Comparison of ENCODE assay signal across 9 cellular contexts in the genomic region with DNA sequence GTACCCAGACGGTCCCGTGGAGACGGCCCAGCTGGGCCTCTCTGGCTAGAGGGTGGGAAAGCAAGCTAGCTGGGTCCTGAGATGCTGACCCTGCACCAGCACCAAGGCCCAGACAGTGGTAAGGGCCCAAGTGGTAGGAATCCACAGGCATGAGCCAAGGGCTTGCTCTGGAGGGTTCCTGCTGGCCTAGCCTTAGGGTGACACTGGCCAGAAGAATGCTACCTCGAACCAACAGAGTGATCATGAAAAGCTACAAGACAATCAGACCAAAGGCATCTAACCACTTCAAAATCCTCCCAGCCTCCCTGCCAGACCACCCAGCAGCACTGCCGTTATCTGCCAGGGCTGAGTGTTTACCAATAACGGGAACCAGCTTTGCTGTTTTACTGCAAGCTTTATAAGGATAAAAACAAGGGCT. TPM values are rescaled to one million over a fixed set of nuclear protein-coding genes. Genes with fewer than 3 reads are reported as not detected.
DNase-seq lines count a peak whose midpoint lies in the region; ATAC-seq, FAIRE-seq and TF ChIP-seq lines count a peak whose summit lies in the region.
"Had no signal": no experiment of that assay in that cellular context is flagged by ENCODE, and none has a peak within 500 bp of the region (broad histone marks: within the 10 kb centered on the region; RNA-seq: fewer than 3 reads in every experiment).

No MANE protein-coding gene starts in this region.

- no peak for TF ChIP-seq RAD21 in GM12878 (IDR thresholded peaks at IDR 0.05; ENCODE audit: insufficient read depth, low read depth, low read length)

- TF ChIP-seq CTCF in left ventricle myocardium inferior (IDR thresholded peaks at IDR 0.05; ENCODE audit: borderline replicate concordance), result no peak
- no peak for TF ChIP-seq CTCF in GM12878 (IDR thresholded peaks at IDR 0.05 in 2 of 3, conservative IDR thresholded peaks at IDR 0.05 in 1 of 3; ENCODE audit: control insufficient read depth in 2 of 3, extremely low read depth in 1 of 3, insufficient read depth in 1 of 3, low read depth in 3 of 3, low read length in 3 of 3)
- no peak for TF ChIP-seq CTCF in lung (IDR thresholded peaks at IDR 0.05; ENCODE audit: control extremely low read depth, extremely low read depth)
- no peak for TF ChIP-seq CTCF in vagina (IDR thresholded peaks at IDR 0.05)

- intact Hi-C loops in left ventricle myocardium inferior (cut with micrococcal nuclease), result no loop called here
- intact Hi-C loops in Right ventricle myocardium inferior (cut with DNase I), result no loop called here
- intact Hi-C loops in GM12878 (cut with micrococcal nuclease; ENCODE audit: unreplicated experiment), result no loop called here
- intact Hi-C loops in vagina (cut with DNase I), result no loop called here

- POLR2A ChIA-PET in GM12878 (lab: Charles Lee), result interaction anchor here (1.8 to 12.5 kb wide), 2 partner anchors 9 to 19 kb away, joined by 7 to 148 read pairs; no protein-coding TSS in a partner anchor

- peak overlapping the region; percentile 96 for H3K27ac ChIP-seq in left ventricle myocardium inferior (replicated peaks)
- H3K27ac ChIP-seq in GM12878 (ENCODE audit: control insufficient read depth, insufficient read depth), result no peak overlapping the region
- H3K27ac ChIP-seq in lung (ENCODE audit: low read depth in 1 of 2, low read length in 1 of 2), result peak overlapping the region; percentile 24 to 58
- peak overlapping the region; percentile 95 for H3K27ac ChIP-seq in vagina

- H3K4me1 ChIP-seq in left ventricle myocardium inferior, result peaks cover 94% of the 10 kb centered on the region
- H3K4me1 ChIP-seq in GM12878 (ENCODE audit: control insufficient read depth, insufficient read depth, low read length), result peaks cover 47% of the 10 kb centered on the region
- H3K4me1 ChIP-seq in lung (ENCODE audit: control insufficient read depth in 2 of 2, insufficient read depth in 2 of 2, low read length in 2 of 2), result peaks cover 0 to 27% of the 10 kb centered on the region in 2 donors
- peaks cover 74% of the 10 kb centered on the region for H3K4me1 ChIP-seq in vagina

- H3K9ac ChIP-seq in GM12878 (ENCODE audit: control insufficient read depth, insufficient read depth, low read length), result no peak overlapping the region
- H3K9ac ChIP-seq: parathyroid adenoma had no signal

- no peak for DNase-seq in left ventricle myocardium inferior
- DNase-seq in Right ventricle myocardium inferior (ENCODE audit: missing footprints), result no peak
- DNase-seq in GM12878 (ENCODE audit: low read depth, low spot score), result no peak
- no peak for DNase-seq in lung (ENCODE audit: low spot score)
- no peak for DNase-seq in vagina (ENCODE audit: extremely low spot score in 2 of 2)
- no peak for DNase-seq in NCI-H1105 (lab: John Stamatoyannopoulos, UW)
- no peak for DNase-seq in activated CD4-positive, CD25-positive, alpha-beta regulatory T cell (lab: John Stamatoyannopoulos, UW)

- TF ChIP-seq EP300 in GM12878 (IDR thresholded peaks at IDR 0.05; ENCODE audit: borderline replicate concordance in 1 of 2, control insufficient read depth in 1 of 2, low read depth in 2 of 2, low read length in 2 of 2), result no peak

- WGBS in GM12878 (ENCODE audit: insufficient coverage, insufficient replicate concordance, low lambda C conversion rate, missing lambda C conversion rate), result over 99% methylated on average over 6 of the region's 6 CpGs
- 64 to 85% methylated on average over 6 of the region's 6 CpGs for WGBS in lung, 2 donors

- no peaks in the 10 kb centered on the region for H3K79me2 ChIP-seq in GM12878 (ENCODE audit: control insufficient read depth, insufficient read depth, low read length)
- H3K79me2 ChIP-seq: parathyroid adenoma had no signal

- no peak overlapping the region for H3K4me3 ChIP-seq in left ventricle myocardium inferior
- H3K4me3 ChIP-seq in GM12878, result no peak overlapping the region
- H3K4me3 ChIP-seq in lung, result no peak overlapping the region
- no peak overlapping the region for H3K4me3 ChIP-seq in vagina

- H3K9me3 ChIP-seq in left ventricle myocardium inferior (replicated peaks) (no peaks in the 10 kb centered on the region), GM12878 (replicated peaks; ENCODE audit: control insufficient read depth, insufficient read depth, low read length) (no peaks in the 10 kb centered on the region), lung (ENCODE audit: control insufficient read depth in 2 of 2, insufficient read depth in 1 of 2, low read length in 1 of 2) (no peaks in the 10 kb centered on the region), vagina (no peaks in the 10 kb centered on the region)

- no peak for ATAC-seq in Right ventricle myocardium inferior
- ATAC-seq in GM12878, result no peak
- ATAC-seq in lung (ENCODE audit: insufficient read depth, low FRiP score), result no peak
- ATAC-seq in HG02938 (IDR thresholded peaks at IDR 0.05; ENCODE audit: unreplicated experiment), result no peak

- FAIRE-seq in GM12878 (lab: Jason Lieb, UNC), result no peak

- SMC1A ChIA-PET in GM12878 (lab: Charles Lee; ENCODE audit: uncharacterized antibody, unreplicated experiment), result interaction anchor here (1.0 to 6.1 kb wide), 8 partner anchors 10 to 184 kb away, joined by 3 to 107 read pairs (median 14); no protein-coding TSS in a partner anchor

- no peak overlapping the region for H2AFZ ChIP-seq in GM12878 (ENCODE audit: control insufficient read depth, low read depth, low read length)
- H2AFZ ChIP-seq: parathyroid adenoma had no signal

- RAD21 ChIA-PET in GM12878 (lab: Charles Lee; ENCODE audit: unreplicated experiment), result interaction anchor here (0.6 to 4.7 kb wide), 5 partner anchors 13 to 199 kb away, joined by 3 to 85 read pairs (median 5); partner anchors contain the start of gene HIC1

- peak; percentile 3; the same call in 1 of the 2 replicates for TF ChIP-seq POLR2A in GM12878 (IDR thresholded peaks at IDR 0.05; ENCODE audit: low read depth, low read length)
- TF ChIP-seq POLR2A in vagina (IDR thresholded peaks at IDR 0.05), result no peak

- H4K20me1 ChIP-seq in GM12878 (ENCODE audit: control insufficient read depth, insufficient read depth), result no peaks in the 10 kb centered on the region

- H3K4me2 ChIP-seq in GM12878 (ENCODE audit: control insufficient read depth, insufficient read depth), result no peak overlapping the region

- peaks cover 24% of the 10 kb centered on the region for H3K36me3 ChIP-seq in left ventricle myocardium inferior
- peaks cover 18 to 24% of the 10 kb centered on the region in 2 experiments for H3K36me3 ChIP-seq in GM12878 (ENCODE audit: control insufficient read depth in 2 of 2, insufficient read depth in 2 of 2, low read length in 1 of 2)
- H3K36me3 ChIP-seq in lung (ENCODE audit: control insufficient read depth in 2 of 2, insufficient read depth in 2 of 2, low read length in 2 of 2), result peaks cover 0 to 17% of the 10 kb centered on the region in 2 donors
- H3K36me3 ChIP-seq in vagina, result peaks cover 0 to 12% of the 10 kb centered on the region in 2 donors

- no TSS peak for BruUV-seq in GM12878 (replicated peaks; lab: Mats Ljungman, UMichigan)

- no peaks in the 10 kb centered on the region for H3K27me3 ChIP-seq in left ventricle myocardium inferior (ENCODE audit: low read depth)
- no peaks in the 10 kb centered on the region for H3K27me3 ChIP-seq in GM12878 (replicated peaks in 1 of 2; ENCODE audit: control insufficient read depth in 2 of 2, insufficient read depth in 2 of 2, low read length in 1 of 2)
- H3K27me3 ChIP-seq in lung (ENCODE audit: control insufficient read depth, insufficient read depth), result no peaks in the 10 kb centered on the region
- H3K27me3 ChIP-seq in vagina, result no peaks in the 10 kb centered on the region

- in situ Hi-C loops in GM12878 (cut with MboI), result loop anchor here (10.0 kb wide), 1 partner anchor 177 kb away; no protein-coding TSS in a partner anchor

- CTCF ChIA-PET in GM12878 (lab: Yijun Ruan, JAX), result interaction anchor here (1.0 to 8.5 kb wide), 4 partner anchors 11 to 203 kb away, joined by 3 to 77 read pairs (median 43); partner anchors contain the start of gene HIC1

RNA-seq across cellular contexts. Expression of gene HIC1, which starts 13.2 kb away (rescaled TPM):
- 23.5 TPM for total RNA-seq in left ventricle myocardium inferior
- total RNA-seq in Right ventricle myocardium inferior, result 22.7 TPM
- 220 and 277 TPM in 2 replicates for total RNA-seq in GM12878 (2013; cell fraction: nucleolus; rRNA removed)
- total RNA-seq in GM12878 (2014; rRNA removed), result 30.8 and 40.8 TPM in 2 replicates
- total RNA-seq in GM12878 (2014; rRNA removed; fragmentation: Illumina TruSeq; extraction: Trizol), result 4.6 and 4.9 TPM in 2 replicates
- 55.4 and 61.1 TPM in 2 replicates for total RNA-seq in GM12878 (2021)
- 8.2 TPM for polyA plus RNA-seq in GM12878 (2011; ENCODE audit: low read depth)
- 4.2 and 10.5 TPM in 2 replicates for polyA plus RNA-seq in GM12878 (2011; rRNA removed)
- 16.0 and 34.6 TPM in 2 replicates for polyA plus RNA-seq in GM12878 (2011; cell fraction: cytosol; rRNA removed)
- polyA plus RNA-seq in GM12878 (2011; cell fraction: nucleus; rRNA removed), result 88.9 and 92.7 TPM in 2 replicates
- 38.9 and 49.7 TPM in 2 replicates for polyA plus RNA-seq in GM12878 (2012)
- 0.81 and 1.8 TPM in 2 replicates for polyA plus RNA-seq in GM12878 (2014; fragmentation: Illumina TruSeq; extraction: Trizol)
- under 1 TPM; 0.11 to 0.57 TPM for polyA plus RNA-seq in GM12878 (2014; fragmentation: Nextera tagmentation; extraction: Ambion mirVana)
- polyA plus RNA-seq in GM12878 (2014; rRNA removed), result 26.5 and 40.9 TPM in 2 replicates
- polyA plus RNA-seq in GM12878 (2016; fragmentation: Nextera tagmentation; extraction: Ambion mirVana), result 1 to 10 TPM; 2.0 to 4.9 TPM
- 9.8 and 22.7 TPM in 2 replicates for polyA minus RNA-seq in GM12878 (2011; rRNA and poly(A)+ RNA removed)
- 23.8 and 29.3 TPM in 2 replicates for polyA minus RNA-seq in GM12878 (2011; cell fraction: cytosol; rRNA and poly(A)+ RNA removed)
- 47.3 and 88.0 TPM in 2 replicates for polyA minus RNA-seq in GM12878 (2011; cell fraction: nucleus; rRNA and poly(A)+ RNA removed)
- total RNA-seq in lung, result 10 to 100 TPM; 28.9 to 34.8 TPM
- 10 to 100 TPM in 1 of 2 donors, 1 to 10 TPM in 1; 5.5 to 14.4 TPM for polyA plus RNA-seq in lung
- total RNA-seq in vagina, result 33.1 TPM

RNA-seq across cellular contexts. Expression of gene OVCA2, which starts 26.3 kb away (rescaled TPM):
- total RNA-seq in left ventricle myocardium inferior, result 16.6 TPM
- 14.3 TPM for total RNA-seq in Right ventricle myocardium inferior
- 4.1 and 4.5 TPM in 2 replicates for total RNA-seq in GM12878 (2013; cell fraction: nucleolus; rRNA removed)
- 57.5 and 58.6 TPM in 2 replicates for total RNA-seq in GM12878 (2014; rRNA removed)
- total RNA-seq in GM12878 (2014; rRNA removed; fragmentation: Illumina TruSeq; extraction: Trizol), result 25.5 and 29.1 TPM in 2 replicates
- total RNA-seq in GM12878 (2021), result 39.7 and 46.9 TPM in 2 replicates
- 15.9 TPM for polyA plus RNA-seq in GM12878 (2011; ENCODE audit: low read depth)
- polyA plus RNA-seq in GM12878 (2011; rRNA removed), result 21.8 and 34.6 TPM in 2 replicates
- 57.5 and 70.9 TPM in 2 replicates for polyA plus RNA-seq in GM12878 (2011; cell fraction: cytosol; rRNA removed)
- polyA plus RNA-seq in GM12878 (2011; cell fraction: nucleus; rRNA removed), result 27.2 and 42.6 TPM in 2 replicates
- polyA plus RNA-seq in GM12878 (2012), result 26.0 and 30.9 TPM in 2 replicates
- polyA plus RNA-seq in GM12878 (2014; fragmentation: Illumina TruSeq; extraction: Trizol), result 24.8 and 32.5 TPM in 2 replicates
- polyA plus RNA-seq in GM12878 (2014; fragmentation: Nextera tagmentation; extraction: Ambion mirVana), result 10 to 100 TPM in 1 of 2 experiments, 1 to 10 TPM in 1; 6.1 to 14.2 TPM
- 49.5 and 59.8 TPM in 2 replicates for polyA plus RNA-seq in GM12878 (2014; rRNA removed)
- 10 to 100 TPM; 73.6 to 75.3 TPM for polyA plus RNA-seq in GM12878 (2016; fragmentation: Nextera tagmentation; extraction: Ambion mirVana)
- polyA minus RNA-seq in GM12878 (2011; rRNA and poly(A)+ RNA removed), result 18.9 and 41.3 TPM in 2 replicates
- 9.4 and 10.5 TPM in 2 replicates for polyA minus RNA-seq in GM12878 (2011; cell fraction: cytosol; rRNA and poly(A)+ RNA removed)
- 2.3 and 5.2 TPM in 2 replicates for polyA minus RNA-seq in GM12878 (2011; cell fraction: nucleus; rRNA and poly(A)+ RNA removed)
- 10 to 100 TPM; 11.1 to 31.7 TPM for total RNA-seq in lung
- polyA plus RNA-seq in lung, result 10 to 100 TPM; 43.2 to 55.4 TPM
- total RNA-seq in vagina, result 24.3 TPM

RNA-seq across cellular contexts. Expression of gene DPH1, which starts 38.2 kb away (rescaled TPM):
- total RNA-seq in left ventricle myocardium inferior (29.1 TPM), Right ventricle myocardium inferior (24.1 TPM), GM12878 (2014; rRNA removed) (21.1 and 22.5 TPM in 2 replicates), GM12878 (2014; rRNA removed; fragmentation: Illumina TruSeq; extraction: Trizol) (13.4 and 17.5 TPM in 2 replicates), GM12878 (2021) (20.2 and 21.3 TPM in 2 replicates), lung (10 to 100 TPM; 32.7 to 37.8 TPM), vagina (43.0 TPM)
- 111 and 119 TPM in 2 replicates for total RNA-seq in GM12878 (2013; cell fraction: nucleolus; rRNA removed)
- polyA plus RNA-seq in GM12878 (2011; ENCODE audit: low read depth), result 13.9 TPM
- polyA plus RNA-seq in GM12878 (2011; rRNA removed) (16.0 and 33.6 TPM in 2 replicates), GM12878 (2014; fragmentation: Illumina TruSeq; extraction: Trizol) (7.1 and 16.0 TPM in 2 replicates), GM12878 (2014; fragmentation: Nextera tagmentation; extraction: Ambion mirVana) (under 1 TPM; 0.29 to 0.95 TPM), GM12878 (2014; rRNA removed) (22.2 and 24.4 TPM in 2 replicates), GM12878 (2016; fragmentation: Nextera tagmentation; extraction: Ambion mirVana) (10 to 100 TPM; 19.0 to 22.0 TPM), lung (10 to 100 TPM; 21.1 to 21.6 TPM)
- 39.9 and 44.5 TPM in 2 replicates for polyA plus RNA-seq in GM12878 (2011; cell fraction: cytosol; rRNA removed)
- polyA plus RNA-seq in GM12878 (2011; cell fraction: nucleus; rRNA removed), result 194 and 207 TPM in 2 replicates
- 32.2 and 34.3 TPM in 2 replicates for polyA plus RNA-seq in GM12878 (2012)
- 23.5 and 37.9 TPM in 2 replicates for polyA minus RNA-seq in GM12878 (2011; rRNA and poly(A)+ RNA removed)
- polyA minus RNA-seq in GM12878 (2011; cell fraction: cytosol; rRNA and poly(A)+ RNA removed), result 12.2 and 19.2 TPM in 2 replicates
- polyA minus RNA-seq in GM12878 (2011; cell fraction: nucleus; rRNA and poly(A)+ RNA removed), result 38.8 and 48.8 TPM in 2 replicates

RNA-seq across cellular contexts. Expression of gene RTN4RL1, which starts 43.0 kb away (rescaled TPM):
- 4.0 TPM for total RNA-seq in left ventricle myocardium inferior
- total RNA-seq in Right ventricle myocardium inferior, result 3.2 TPM
- 0.10 and 0.12 TPM in 2 replicates for total RNA-seq in GM12878 (2013; cell fraction: nucleolus; rRNA removed)
- 0.05 and 0.11 TPM in 2 replicates for total RNA-seq in GM12878 (2014; rRNA removed)
- not detected in 2 replicates for total RNA-seq in GM12878 (2014; rRNA removed; fragmentation: Illumina TruSeq; extraction: Trizol)
- total RNA-seq in GM12878 (2021), result 0.10 and 0.13 TPM in 2 replicates
- not detected for polyA plus RNA-seq in GM12878 (2011; ENCODE audit: low read depth)
- polyA plus RNA-seq in GM12878 (2011; rRNA removed), result not detected in 2 replicates
- 0.01 TPM in 1 of 2 replicates, not detected in the other for polyA plus RNA-seq in GM12878 (2011; cell fraction: cytosol; rRNA removed)
- 0.03 TPM in 1 of 2 replicates, not detected in the other for polyA plus RNA-seq in GM12878 (2011; cell fraction: nucleus; rRNA removed)
- 0.04 TPM in 1 of 2 replicates, not detected in the other for polyA plus RNA-seq in GM12878 (2012)
- not detected in 2 replicates for polyA plus RNA-seq in GM12878 (2014; fragmentation: Illumina TruSeq; extraction: Trizol)
- not detected for polyA plus RNA-seq in GM12878 (2014; fragmentation: Nextera tagmentation; extraction: Ambion mirVana)
- polyA plus RNA-seq in GM12878 (2014; rRNA removed), result 0.03 and 0.08 TPM in 2 replicates
- polyA plus RNA-seq in GM12878 (2016; fragmentation: Nextera tagmentation; extraction: Ambion mirVana), result not detected
- polyA minus RNA-seq in GM12878 (2011; rRNA and poly(A)+ RNA removed), result not detected in 2 replicates
- not detected in 2 replicates for polyA minus RNA-seq in GM12878 (2011; cell fraction: cytosol; rRNA and poly(A)+ RNA removed)
- not detected in 2 replicates for polyA minus RNA-seq in GM12878 (2011; cell fraction: nucleus; rRNA and poly(A)+ RNA removed)
- total RNA-seq in lung, result 1 to 10 TPM in 1 of 2 donors, under 1 TPM in 1; 0.65 to 7.3 TPM
- polyA plus RNA-seq in lung, result 1 to 10 TPM; 1.2 to 3.5 TPM
- total RNA-seq in vagina, result 3.7 TPM
